ENCODE assay signal across 39 cellular contexts in genomic region chr17:70510288-70510687, GRCh38.
"Had no signal": no experiment of that assay in that cellular context is flagged by ENCODE, and none has a peak within 500 bp of the region (broad histone marks: within the 10 kb centered on the region; RNA-seq: fewer than 3 reads in every experiment).

No MANE protein-coding gene starts in this region.

- H3K9me3 ChIP-seq: adrenal gland, ascending aorta, body of pancreas, breast epithelium had no signal

- ATAC-seq: activated naive CD4-positive, alpha-beta T cell treated with anti-CD3 and anti-CD28 coated beads, Interleukin-2, amount 50 U/mL, for 72 hours; activated naive CD8-positive, alpha-beta T cell treated with anti-CD3 and anti-CD28 coated beads, Interleukin-2, amount 50 U/mL, for 24 hours; activated T-cell treated with anti-CD3 and anti-CD28 coated beads, Interleukin-2, amount 50 U/mL, for 4 hours; activated T-cell treated with anti-CD3 and anti-CD28 coated beads, Interleukin-2, amount 50 U/mL, for 72 hours; activated T-helper 17 cell treated with anti-CD3 and anti-CD28 coated beads, Interleukin-2, amount 50 U/mL, for 72 hours; body of pancreas had no signal

- H3K4me3 ChIP-seq: adrenal gland, ascending aorta, body of pancreas, breast epithelium, cardiac muscle cell had no signal

- H3K27ac ChIP-seq: adrenal gland, ascending aorta, body of pancreas, brain microvascular endothelial cell, breast epithelium, cardiac muscle cell had no signal

- H3K4me1 ChIP-seq: adrenal gland, ascending aorta, body of pancreas, breast epithelium had no signal

- H3K27ac Mint-ChIP-seq: activated naive CD4-positive, alpha-beta T cell treated with anti-CD3 and anti-CD28 coated beads for 36 hours; activated naive CD4-positive, alpha-beta T cell treated with anti-CD3 and anti-CD28 coated beads, Interleukin-2, amount 10 ng/mL, durations not matched to agents 7 days and 5 days; activated naive CD4-positive, alpha-beta T cell treated with anti-CD3 and anti-CD28 coated beads, Interleukin-2, amount 50 U/mL, for 24 hours; activated naive CD4-positive, alpha-beta T cell treated with anti-CD3 and anti-CD28 coated beads, Interleukin-2, amount 50 U/mL, for 72 hours; activated naive CD8-positive, alpha-beta T cell; activated naive CD8-positive, alpha-beta T cell treated with anti-CD3 and anti-CD28 coated beads for 36 hours; activated naive CD8-positive, alpha-beta T cell treated with anti-CD3 and anti-CD28 coated beads, Interleukin-2, amount 10 ng/mL, durations not matched to agents 7 days and 5 days; activated naive CD8-positive, alpha-beta T cell treated with anti-CD3 and anti-CD28 coated beads, Interleukin-2, amount 50 U/mL, for 24 hours; activated T-cell treated with anti-CD3 and anti-CD28 coated beads, Interleukin-2, amount 50 U/mL, for 24 hours; activated T-cell treated with anti-CD3 and anti-CD28 coated beads, Interleukin-2, amount 50 U/mL, for 72 hours; activated T-helper 1 cell treated with anti-CD3 and anti-CD28 coated beads, Interleukin-12 subunit alpha, Interleukin-12 subunit beta, Interleukin-2, Interleukin-4 antibody, amounts not matched to agents 30 ng/mL and 10 ng/mL and 1 ng/mL, durations not matched to agents 14 hours and 24 hours and 36 hours; activated T-helper 17 cell treated with anti-CD3 and anti-CD28 coated beads, Interleukin-2, amount 50 U/mL, for 72 hours; activated T-helper 2 cell treated with anti-CD3 and anti-CD28 coated beads, Interferon-gamma antibody, Interleukin-2, Interleukin-4, amounts not matched to agents 10 μg/mL and 5 μg/mL and 100 μg/mL, durations not matched to agents 14 hours and 24 hours and 36 hours; brain had no signal

- FAIRE-seq: astrocyte, bronchial epithelial cell had no signal

- DNase-seq: activated effector memory CD4-positive, alpha-beta T cell treated with anti-CD3 and anti-CD28 coated beads, Interleukin-2, amount 50 U/mL, for 16 hours; activated effector memory CD4-positive, alpha-beta T cell treated with Interleukin-2 at 50 U/mL for 16 hours; activated gamma-delta T cell; activated gamma-delta T cell treated with Interleukin-2 at 50 U/mL for 16 hours; activated naive CD4-positive, alpha-beta T cell; activated naive CD4-positive, alpha-beta T cell treated with anti-CD3 and anti-CD28 coated beads for 36 hours; activated naive CD4-positive, alpha-beta T cell treated with anti-CD3 and anti-CD28 coated beads, Interleukin-2, amount 10 ng/mL, durations not matched to agents 7 days and 5 days; activated naive CD4-positive, alpha-beta T cell treated with anti-CD3 and anti-CD28 coated beads, Interleukin-2, amount 50 U/mL, for 16 hours; activated naive CD4-positive, alpha-beta T cell treated with Interleukin-2 at 50 U/mL for 16 hours; activated naive CD8-positive, alpha-beta T cell treated with anti-CD3 and anti-CD28 coated beads for 36 hours; activated naive CD8-positive, alpha-beta T cell treated with anti-CD3 and anti-CD28 coated beads, Interleukin-2, amount 10 ng/mL, durations not matched to agents 7 days and 5 days; activated naive CD8-positive, alpha-beta T cell treated with anti-CD3 and anti-CD28 coated beads, Interleukin-2, amount 50 U/mL, for 24 hours; activated T-cell treated with anti-CD3 and anti-CD28 coated beads, Interleukin-2, amount 50 U/mL, for 24 hours; activated T-cell treated with anti-CD3 and anti-CD28 coated beads, Interleukin-2, amount 50 U/mL, for 4 hours; activated T-cell treated with anti-CD3 and anti-CD28 coated beads, Interleukin-2, amount 50 U/mL, for 48 hours; activated T-cell treated with anti-CD3 and anti-CD28 coated beads, Interleukin-2, amount 50 U/mL, for 72 hours; adrenal gland; amniotic stem cell; amygdala; anterior cingulate cortex; aorta; body of pancreas; brain microvascular endothelial cell; caudate nucleus; central memory CD4-positive, alpha-beta T cell; cerebellar nuclear complex had no signal

- H3K36me3 ChIP-seq: adrenal gland, ascending aorta, brain microvascular endothelial cell, breast epithelium, cardiac muscle cell had no signal

- H3K4me1 Mint-ChIP-seq: activated naive CD4-positive, alpha-beta T cell treated with anti-CD3 and anti-CD28 coated beads, Interleukin-2, amount 10 ng/mL, durations not matched to agents 7 days and 5 days; activated naive CD4-positive, alpha-beta T cell treated with anti-CD3 and anti-CD28 coated beads, Interleukin-2, amount 50 U/mL, for 24 hours; activated naive CD8-positive, alpha-beta T cell treated with anti-CD3 and anti-CD28 coated beads for 36 hours; activated naive CD8-positive, alpha-beta T cell treated with anti-CD3 and anti-CD28 coated beads, Interleukin-2, amount 10 ng/mL, durations not matched to agents 7 days and 5 days; activated naive CD8-positive, alpha-beta T cell treated with anti-CD3 and anti-CD28 coated beads, Interleukin-2, amount 50 U/mL, for 24 hours; activated T-helper 17 cell treated with anti-CD3 and anti-CD28 coated beads, Interleukin-2, amount 50 U/mL, for 72 hours; brain; central memory CD8-positive, alpha-beta T cell had no signal

- H3K27me3 Mint-ChIP-seq: activated naive CD4-positive, alpha-beta T cell treated with anti-CD3 and anti-CD28 coated beads, Interleukin-2, amount 10 ng/mL, durations not matched to agents 7 days and 5 days; activated naive CD8-positive, alpha-beta T cell; activated naive CD8-positive, alpha-beta T cell treated with anti-CD3 and anti-CD28 coated beads for 36 hours; activated naive CD8-positive, alpha-beta T cell treated with anti-CD3 and anti-CD28 coated beads, Interleukin-2, amount 10 ng/mL, durations not matched to agents 7 days and 5 days; activated T-cell treated with anti-CD3 and anti-CD28 coated beads, Interleukin-2, amount 50 U/mL, for 24 hours; brain; central memory CD8-positive, alpha-beta T cell had no signal

- H3K4me3 Mint-ChIP-seq: activated naive CD4-positive, alpha-beta T cell treated with anti-CD3 and anti-CD28 coated beads for 36 hours; activated naive CD4-positive, alpha-beta T cell treated with anti-CD3 and anti-CD28 coated beads, Interleukin-2, amount 10 ng/mL, durations not matched to agents 7 days and 5 days; activated naive CD4-positive, alpha-beta T cell treated with anti-CD3 and anti-CD28 coated beads, Interleukin-2, amount 50 U/mL, for 24 hours; activated naive CD8-positive, alpha-beta T cell; activated naive CD8-positive, alpha-beta T cell treated with anti-CD3 and anti-CD28 coated beads for 36 hours; activated naive CD8-positive, alpha-beta T cell treated with anti-CD3 and anti-CD28 coated beads, Interleukin-2, amount 10 ng/mL, durations not matched to agents 7 days and 5 days; activated naive CD8-positive, alpha-beta T cell treated with anti-CD3 and anti-CD28 coated beads, Interleukin-2, amount 50 U/mL, for 24 hours; activated T-cell treated with anti-CD3 and anti-CD28 coated beads, Interleukin-2, amount 50 U/mL, for 24 hours; activated T-cell treated with anti-CD3 and anti-CD28 coated beads, Interleukin-2, amount 50 U/mL, for 4 hours; activated T-cell treated with anti-CD3 and anti-CD28 coated beads, Interleukin-2, amount 50 U/mL, for 72 hours; activated T-helper 1 cell treated with anti-CD3 and anti-CD28 coated beads, Interleukin-12 subunit alpha, Interleukin-12 subunit beta, Interleukin-2, Interleukin-4 antibody, amounts not matched to agents 30 ng/mL and 10 ng/mL and 1 ng/mL, durations not matched to agents 14 hours and 24 hours and 36 hours; activated T-helper 17 cell treated with anti-CD3 and anti-CD28 coated beads, Interleukin-2, amount 50 U/mL, for 72 hours; brain; central memory CD8-positive, alpha-beta T cell had no signal

- H3K36me3 Mint-ChIP-seq: activated naive CD4-positive, alpha-beta T cell treated with anti-CD3 and anti-CD28 coated beads, Interleukin-2, amount 10 ng/mL, durations not matched to agents 7 days and 5 days; activated naive CD4-positive, alpha-beta T cell treated with anti-CD3 and anti-CD28 coated beads, Interleukin-2, amount 50 U/mL, for 24 hours; activated naive CD4-positive, alpha-beta T cell treated with anti-CD3 and anti-CD28 coated beads, Interleukin-2, amount 50 U/mL, for 72 hours; activated naive CD8-positive, alpha-beta T cell; activated naive CD8-positive, alpha-beta T cell treated with anti-CD3 and anti-CD28 coated beads for 36 hours; activated naive CD8-positive, alpha-beta T cell treated with anti-CD3 and anti-CD28 coated beads, Interleukin-2, amount 10 ng/mL, durations not matched to agents 7 days and 5 days; brain had no signal

- H3K27me3 ChIP-seq: adrenal gland, ascending aorta, body of pancreas, brain microvascular endothelial cell, breast epithelium, cardiac muscle cell had no signal

- H3K9me3 Mint-ChIP-seq: activated naive CD4-positive, alpha-beta T cell treated with anti-CD3 and anti-CD28 coated beads for 36 hours; activated naive CD4-positive, alpha-beta T cell treated with anti-CD3 and anti-CD28 coated beads, Interleukin-2, amount 10 ng/mL, durations not matched to agents 7 days and 5 days; activated naive CD4-positive, alpha-beta T cell treated with anti-CD3 and anti-CD28 coated beads, Interleukin-2, amount 50 U/mL, for 24 hours; activated naive CD8-positive, alpha-beta T cell treated with anti-CD3 and anti-CD28 coated beads for 36 hours; activated T-cell treated with anti-CD3 and anti-CD28 coated beads, Interleukin-2, amount 50 U/mL, for 4 hours; activated T-helper 1 cell treated with anti-CD3 and anti-CD28 coated beads, Interleukin-12 subunit alpha, Interleukin-12 subunit beta, Interleukin-2, Interleukin-4 antibody, amounts not matched to agents 30 ng/mL and 10 ng/mL and 1 ng/mL, durations not matched to agents 14 hours and 24 hours and 36 hours; activated T-helper 17 cell treated with anti-CD3 and anti-CD28 coated beads, Interleukin-2, amount 50 U/mL, for 72 hours; activated T-helper 2 cell treated with anti-CD3 and anti-CD28 coated beads, Interferon-gamma antibody, Interleukin-2, Interleukin-4, amounts not matched to agents 10 μg/mL and 5 μg/mL and 100 μg/mL, durations not matched to agents 14 hours and 24 hours and 36 hours; brain; central memory CD8-positive, alpha-beta T cell had no signal
